Comparison of ENCODE assay signal across 8 cellular contexts in genomic region chr16:14300631-14301149, GRCh38.
A peak's percentile ranks its signal among the peaks of the same experiment; 100 is the strongest.
DNase-seq lines count a peak whose midpoint lies in the region; ATAC-seq and TF ChIP-seq lines count a peak whose summit lies in the region.

No MANE protein-coding gene starts in this region.

- H3K27me3 ChIP-seq in DOHH2 (ENCODE audit: control insufficient read depth, low read length), result peaks cover 6% of the 10 kb centered on the region
- no peaks in the 10 kb centered on the region for H3K27me3 ChIP-seq in tibial nerve

- intact Hi-C loops in mucosa of descending colon (cut with DNase I, micrococcal nuclease), result loop anchor here in 1 of 2 donors (5.0 kb wide), 1 partner anchor 227 kb away; no protein-coding TSS in a partner anchor

- peak in 1 of 2 donors; percentile 71 for TF ChIP-seq EP300 in tibial nerve (IDR thresholded peaks at IDR 0.05)

- peak; percentile 48 for TF ChIP-seq CTCF in DOHH2 (IDR thresholded peaks at IDR 0.05; ENCODE audit: low read depth, low read length, poor library complexity, severe bottlenecking)
- peak; percentile 71 for TF ChIP-seq CTCF in VCaP (conservative IDR thresholded peaks at IDR 0.05)
- TF ChIP-seq CTCF in mucosa of descending colon (IDR thresholded peaks at IDR 0.05), result no peak
- TF ChIP-seq CTCF in tibial nerve (IDR thresholded peaks at IDR 0.05), result peak; percentile 53 to 78 (median 57)

- no peaks in the 10 kb centered on the region for H3K9me3 ChIP-seq in DOHH2 (ENCODE audit: control insufficient read depth, insufficient read depth, low read length)
- no peaks in the 10 kb centered on the region for H3K9me3 ChIP-seq in mucosa of descending colon
- no peaks in the 10 kb centered on the region for H3K9me3 ChIP-seq in tibial nerve

- no peak for TF ChIP-seq POLR2A in tibial nerve (IDR thresholded peaks at IDR 0.05)

- peaks cover 2% of the 10 kb centered on the region; the same call in 1 of the 2 replicates for H3F3A ChIP-seq in DOHH2 (ENCODE audit: control insufficient read depth, insufficient read depth)

- H3K79me2 ChIP-seq in DOHH2 (ENCODE audit: control insufficient read depth, low read length), result peaks cover 26% of the 10 kb centered on the region

- no peaks in the 10 kb centered on the region for H3K9me2 ChIP-seq in DOHH2 (replicated peaks; ENCODE audit: control insufficient read depth, low read length)

- H3K36me3 ChIP-seq in DOHH2 (ENCODE audit: control insufficient read depth, low read length), result no peaks in the 10 kb centered on the region; the same call in 1 of the 2 replicates
- H3K36me3 ChIP-seq in mucosa of descending colon (ENCODE audit: low read depth), result no peaks in the 10 kb centered on the region
- no peaks in the 10 kb centered on the region for H3K36me3 ChIP-seq in tibial nerve

- peaks cover 51% of the 10 kb centered on the region for H3K4me1 ChIP-seq in DOHH2 (ENCODE audit: control insufficient read depth, low read length)
- H3K4me1 ChIP-seq in mucosa of descending colon (ENCODE audit: low read depth), result peaks cover 4% of the 10 kb centered on the region
- peaks cover 0 to 26% (median 9%) of the 10 kb centered on the region in 4 donors for H3K4me1 ChIP-seq in tibial nerve

- H4K20me1 ChIP-seq in DOHH2 (ENCODE audit: control insufficient read depth, insufficient read depth, low read depth, low read length), result no peaks in the 10 kb centered on the region

- 37 to 38% methylated on average over 13 of the region's 13 CpGs for whole genome bisulfite sequencing in tibial nerve, 2 donors

- no peak overlapping the region for H3K4me2 ChIP-seq in DOHH2 (ENCODE audit: low read length)

- DNase-seq in HCEC 1CT (peak; percentile 85), NCI-H2029 treated with DMSO at 0.1 percent for 48 hours (lab: John Stamatoyannopoulos, UW) (peak; percentile 72), epithelial cell of prostate (ENCODE audit: low read depth, low spot score) (peak; percentile 52), mucosa of descending colon (peak; percentile 60 to 65 (median 63)), tibial nerve (ENCODE audit: low spot score in 2 of 2) (peak; percentile 68 to 77), GDM1 (lab: John Stamatoyannopoulos, UW) (no peak)

- no peak overlapping the region for H3K4me3 ChIP-seq in DOHH2 (ENCODE audit: low read length)
- no peak overlapping the region for H3K4me3 ChIP-seq in mucosa of descending colon
- H3K4me3 ChIP-seq in tibial nerve, result peak overlapping the region; percentile 44 to 86 (median 67)

- peak; percentile 72 for ATAC-seq in mucosa of descending colon

- no peak overlapping the region for H3K27ac ChIP-seq in DOHH2 (ENCODE audit: low read depth, low read length)
- H3K27ac ChIP-seq in VCaP, result no peak overlapping the region
- peak overlapping the region; percentile 76 for H3K27ac ChIP-seq in epithelial cell of prostate
- peak overlapping the region; percentile 51 to 86 (median 69) for H3K27ac ChIP-seq in tibial nerve

Comparison
In these comparisons a context has a peak if more than half of its experiments do, and no peak if none do; other contexts are left out.
1. H3K27ac ChIP-seq: peak in epithelial cell of prostate (single experiment) and tibial nerve (4 of 4); none in DOHH2 (single experiment) and VCaP (single experiment).
2. H3K4me3 ChIP-seq: peak in tibial nerve (4 of 4); none in DOHH2 (single experiment) and mucosa of descending colon (single experiment).